In the genomic region with DNA sequence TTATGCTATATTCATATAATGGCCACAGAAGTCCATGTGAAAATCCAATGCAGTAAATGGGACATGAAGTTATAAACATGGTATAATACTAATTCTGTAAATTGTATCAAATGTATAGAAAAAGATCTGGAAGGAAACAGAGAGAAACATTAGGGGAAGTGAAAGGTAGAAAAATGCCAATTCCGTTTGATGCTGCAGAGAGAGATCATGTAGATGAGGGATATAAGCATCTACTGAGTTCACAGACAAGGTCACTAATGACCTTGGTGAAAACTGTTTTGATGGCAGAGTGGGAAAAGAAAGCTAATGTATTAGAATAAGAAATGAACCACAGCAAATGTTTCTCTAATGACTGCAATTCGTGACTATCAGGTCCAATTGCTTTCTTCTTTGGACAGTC, we compare ENCODE assay signal across 23 cellular contexts.
"Had no signal": no experiment of that assay in that cellular context is flagged by ENCODE, and none has a peak within 500 bp of the region (broad histone marks: within the 10 kb centered on the region; RNA-seq: fewer than 3 reads in every experiment).

No MANE protein-coding gene starts in this region.

- H3K36me3 ChIP-seq: ovary, right atrium auricular region, right lobe of liver had no signal

- H3K27ac ChIP-seq: left lung, lower lobe of right lung, ovary, right atrium auricular region, right lobe of liver, tibial nerve, upper lobe of left lung, vagina had no signal

- H3K4me3 ChIP-seq: left lung, lower lobe of right lung, ovary, right atrium auricular region, right lobe of liver, smooth muscle cell, tibial nerve, upper lobe of left lung, vagina had no signal

- DNase-seq: kidney; left colon; left lung; lower lobe of right lung; mammary epithelial cell; mesenchymal stem cell; naive thymus-derived CD8-positive, alpha-beta T cell; occipital lobe; ovary; right lobe of liver; stimulated activated CD4-positive, alpha-beta T cell treated with anti-CD3 and anti-CD28 coated beads, Interleukin-1b, Interleukin-23, amount 100 ng/mL, for 48 hours; stimulated activated CD4-positive, alpha-beta T cell treated with anti-CD3 and anti-CD28 coated beads, Interleukin-2, amount 100 ng/mL, for 48 hours; stimulated activated CD4-positive, alpha-beta T cell treated with anti-CD3 and anti-CD28 coated beads, Interleukin-4, amount 100 ng/mL, for 4 hours; stimulated activated CD8-positive, alpha-beta memory T cell treated with anti-CD3 and anti-CD28 coated beads, Interleukin-4, amount 100 ng/mL, for 48 hours; stimulated activated naive CD4-positive, alpha-beta T cell treated with Interleukin-2 at 50 U/mL for 16 hours; stimulated activated naive CD8-positive, alpha-beta T cell treated with anti-CD3 and anti-CD28 coated beads, Interleukin-15, amount 100 ng/mL, for 72 hours; substantia nigra; upper lobe of left lung had no signal

- H3K27me3 ChIP-seq: left lung, ovary, right atrium auricular region, right lobe of liver, tibial nerve, upper lobe of left lung, vagina had no signal

- H3K4me2 ChIP-seq: smooth muscle cell had no signal

- H3K4me1 ChIP-seq: left lung, lower lobe of right lung, right lobe of liver, tibial nerve, upper lobe of left lung, vagina had no signal

- FAIRE-seq: kidney had no signal

- H3K9me3 ChIP-seq: left lung, lower lobe of right lung, ovary, right atrium auricular region, right lobe of liver, tibial nerve, upper lobe of left lung, vagina had no signal

- ATAC-seq: left colon; left lung; lower lobe of right lung; naive thymus-derived CD8-positive, alpha-beta T cell; right lobe of liver; stimulated activated memory B cell treated with anti-CD40 and anti-IgM and Interleukin-4, amounts not matched to agents 10 μg/mL and 1 μg/mL and 100 μg/mL, for 72 hours; stimulated activated naive CD8-positive, alpha-beta T cell treated with anti-CD3 and anti-CD28 coated beads, Interleukin-15, amount 100 ng/mL, for 72 hours had no signal
